ENCODE assay signal across 8 cellular contexts in the genomic region with DNA sequence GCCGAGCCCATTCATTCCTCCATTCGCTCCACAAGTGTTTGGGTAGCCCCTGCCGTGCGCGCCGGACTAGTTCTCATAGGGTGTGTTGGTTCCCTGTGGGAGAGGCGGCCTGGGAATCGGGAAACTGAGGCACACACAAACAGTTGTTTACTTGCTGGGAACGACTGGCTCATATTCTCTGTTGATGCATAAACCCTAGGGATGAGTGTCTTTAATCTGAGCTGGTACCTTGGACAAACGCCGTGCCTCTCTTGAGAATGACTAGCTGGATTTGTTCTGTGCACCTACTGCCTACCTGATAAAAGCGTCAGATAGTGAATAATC. TPM values are rescaled to one million over a fixed set of nuclear protein-coding genes. Genes with fewer than 3 reads are reported as not detected.
DNase-seq lines count a peak whose midpoint lies in the region; ATAC-seq and TF ChIP-seq lines count a peak whose summit lies in the region.
"Had no signal": no experiment of that assay in that cellular context is flagged by ENCODE, and none has a peak within 500 bp of the region (broad histone marks: within the 10 kb centered on the region; RNA-seq: fewer than 3 reads in every experiment).

No MANE protein-coding gene starts in this region.

- ATAC-seq in HG02759 (IDR thresholded peaks at IDR 0.05; ENCODE audit: unreplicated experiment) (no peak), GM19395 (IDR thresholded peaks at IDR 0.05; ENCODE audit: unreplicated experiment) (no peak), GM21526 (IDR thresholded peaks at IDR 0.05; ENCODE audit: low FRiP score, unreplicated experiment) (no peak)

- peak overlapping the region; percentile 84 to 90 (median 86) for H3K4me3 Mint-ChIP-seq in immature natural killer cell

- no peak overlapping the region for H3K27ac ChIP-seq in HUES48 (ENCODE audit: low read depth, low read length)
- H3K27ac ChIP-seq in substantia nigra (ENCODE audit: low read depth, low read length, poor library complexity, severe bottlenecking) = peak overlapping the region; percentile 71

- no peak overlapping the region for H3K9ac ChIP-seq in HUES48 (ENCODE audit: low read depth, low read length)

- no peaks in the 10 kb centered on the region for H3K9me3 Mint-ChIP-seq in immature natural killer cell

- H3K36me3 Mint-ChIP-seq in immature natural killer cell = no peaks in the 10 kb centered on the region

- H3K4me3 ChIP-seq in HUES48 (ENCODE audit: low read depth, low read length) = peak overlapping the region; percentile 60
- H3K4me3 ChIP-seq in astrocyte of the cerebellum (ENCODE audit: low read depth, low read length) = peak overlapping the region; percentile 42

- peak overlapping the region in 5 of 6 donors; percentile 73 to 87 (median 82) for H3K27ac Mint-ChIP-seq in immature natural killer cell

- peaks cover 0 to 11% (median 7%) of the 10 kb centered on the region in 3 donors for H3K27me3 Mint-ChIP-seq in immature natural killer cell (ENCODE audit: low read depth in 3 of 3)

- no peak for TF ChIP-seq CTCF in astrocyte of the cerebellum (IDR thresholded peaks at IDR 0.05; ENCODE audit: low read depth, low read length, missing control alignments)

- DNase-seq in astrocyte of the cerebellum (ENCODE audit: low read depth) (no peak), immature natural killer cell (no peak), substantia nigra (lab: John Stamatoyannopoulos, UW) (peak in 1 of 49 donors; percentile 96)
- DNase-seq: KBM-7 had no signal

- no peaks in the 10 kb centered on the region for H3K36me3 ChIP-seq in HUES48 (ENCODE audit: control insufficient read depth, insufficient read depth, low read length)

- in situ Hi-C loops in astrocyte of the cerebellum (cut with HindIII; ENCODE audit: low sequenced_read_pairs) = no loop called here

- H3K27me3 ChIP-seq in HUES48 (ENCODE audit: control insufficient read depth, insufficient read depth, low read length) = peaks cover 22% of the 10 kb centered on the region

- H3K4me1 Mint-ChIP-seq in immature natural killer cell = peaks cover 13 to 18% of the 10 kb centered on the region in 2 donors

- H3K4me1 ChIP-seq in HUES48 (ENCODE audit: control insufficient read depth, insufficient read depth, low read length) = peaks cover 5% of the 10 kb centered on the region; the same call in 1 of the 2 replicates

- no peaks in the 10 kb centered on the region for H3K9me3 ChIP-seq in HUES48 (ENCODE audit: control insufficient read depth, insufficient read depth, low read length)

RNA-seq across cellular contexts. Expression of a gene that starts 0.7 kb away (rescaled TPM):
- 1 to 10 TPM; 3.1 to 8.2 (median 7.4) TPM for polyA plus RNA-seq in immature natural killer cell

RNA-seq across cellular contexts. Expression of a gene that starts 30.7 kb away (rescaled TPM):
- polyA plus RNA-seq in immature natural killer cell = under 1 TPM in 1 of 3 donors, not detected in 2; 0.07 TPM

RNA-seq across cellular contexts. Expression of a gene that starts 34.3 kb away (rescaled TPM):
- polyA plus RNA-seq in immature natural killer cell = 100 to 1,000 TPM in 2 of 3 donors, 10 to 100 TPM in 1; 73.4 to 147 (median 105) TPM
